Comparison of ENCODE assay signal across 16 cellular contexts in genomic region chr1:84255586-84255985, GRCh38. TPM values are rescaled to one million over a fixed set of nuclear protein-coding genes. Genes with fewer than 3 reads are reported as not detected.
"Had no signal": no experiment of that assay in that cellular context is flagged by ENCODE, and none has a peak within 500 bp of the region (broad histone marks: within the 10 kb centered on the region; RNA-seq: fewer than 3 reads in every experiment).

No MANE protein-coding gene starts in this region.

- H3K4me3 ChIP-seq: colonic mucosa, heart left ventricle, smooth muscle cell, upper lobe of left lung, vagina had no signal

- H3K9me3 ChIP-seq: colonic mucosa, upper lobe of left lung, vagina had no signal

- H3K9me3 Mint-ChIP-seq: natural killer cell had no signal

- H3K27ac ChIP-seq: heart left ventricle, upper lobe of left lung, vagina had no signal

- H3K27me3 Mint-ChIP-seq: progenitor cell of endocrine pancreas had no signal

- H3K4me1 Mint-ChIP-seq: natural killer cell had no signal

- H3K36me3 ChIP-seq: colonic mucosa, heart left ventricle, upper lobe of left lung, vagina had no signal

- DNase-seq: colonic mucosa; effector CD4-positive, alpha-beta T cell; heart left ventricle; hippocampal formation; kidney glomerular epithelial cell; mammary epithelial cell; natural killer cell; right cardiac atrium; stimulated activated CD4-positive, alpha-beta T cell treated with anti-CD3 and anti-CD28 coated beads, Interleukin-2, amount 100 ng/mL, for 48 hours; stimulated activated naive CD4-positive, alpha-beta T cell treated with Interleukin-2 at 50 U/mL for 16 hours; upper lobe of left lung had no signal

- H3K36me3 Mint-ChIP-seq: natural killer cell had no signal

- H3K4me3 Mint-ChIP-seq: natural killer cell, neural crest cell had no signal

- H3K4me1 ChIP-seq: colonic mucosa, upper lobe of left lung, vagina had no signal

- ATAC-seq: esophagus mucosa, heart left ventricle, natural killer cell, right cardiac atrium had no signal

- H3K27me3 ChIP-seq: colonic mucosa, heart left ventricle, upper lobe of left lung, vagina had no signal

- H3K27ac Mint-ChIP-seq: natural killer cell, progenitor cell of endocrine pancreas had no signal

RNA-seq across cellular contexts. Expression of gene SAMD13, which starts 45.9 kb away (rescaled TPM):
- total RNA-seq: vagina had no signal
